Comparison of ENCODE assay signal across 19 cellular contexts in the genomic region with DNA sequence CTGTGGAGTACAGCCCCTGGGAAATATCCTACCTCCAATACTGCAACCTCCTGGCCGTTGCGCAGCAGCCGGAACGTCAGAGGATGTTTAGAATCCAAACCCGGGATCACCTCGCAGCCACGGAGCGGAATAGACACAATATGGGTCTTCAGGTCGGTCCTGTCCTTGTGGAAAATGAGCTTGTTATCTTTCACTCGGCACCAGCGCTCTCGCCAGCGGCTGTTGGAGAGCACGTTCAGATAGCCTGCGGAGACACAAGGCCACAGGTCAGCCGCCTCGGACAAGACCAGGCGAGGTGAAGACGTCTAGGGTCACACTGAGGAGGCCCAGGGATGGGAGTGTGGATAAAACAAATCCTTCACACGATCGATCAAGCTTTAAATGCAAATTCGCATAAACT.
DNase-seq lines count a peak whose midpoint lies in the region; TF ChIP-seq lines count a peak whose summit lies in the region.
"Had no signal": no experiment of that assay in that cellular context is flagged by ENCODE, and none has a peak within 500 bp of the region (broad histone marks: within the 10 kb centered on the region; RNA-seq: fewer than 3 reads in every experiment).

No MANE protein-coding gene starts in this region.

- CTCF ChIA-PET in HEK293T (lab: Yijun Ruan, JAX) = no interaction called here

- no peaks in the 10 kb centered on the region for H3F3A ChIP-seq in OCI-LY1 (ENCODE audit: insufficient read depth, low read length)

- TF ChIP-seq CTCF in OCI-LY1 (IDR thresholded peaks at IDR 0.05; ENCODE audit: low read length) = no peak
- TF ChIP-seq CTCF in endothelial cell (IDR thresholded peaks at IDR 0.05; ENCODE audit: unreplicated experiment) = no peak
- TF ChIP-seq CTCF in nephron progenitor cell (IDR thresholded peaks at IDR 0.05) = no peak
- TF ChIP-seq CTCF in spleen (IDR thresholded peaks at IDR 0.05 in 8 of 11, conservative IDR thresholded peaks at IDR 0.05 in 3 of 11) = no peak

- DNase-seq in endothelial cell (ENCODE audit: low spot score) (no peak), nephron progenitor cell (no peak), spleen (peak; percentile 73), NCI-H1092 (lab: John Stamatoyannopoulos, UW) (no peak), HEK293T (ENCODE audit: extremely low spot score) (no peak), Kasumi-1 (lab: John Stamatoyannopoulos, UW) (no peak)
- DNase-seq: BE2C; CD4-positive, alpha-beta memory T cell; COR-L47; DMS153; DMS79 treated with DMSO at 0.1 percent for 48 hours; EL; GOT3; IMR-90 had no signal

- no peak for TF ChIP-seq POLR2A in spleen (IDR thresholded peaks at IDR 0.05)

- H3K4me2 ChIP-seq in OCI-LY1 (ENCODE audit: low read length) = peak overlapping the region; percentile 39; the same call in 1 of the 2 replicates
- H3K4me2 ChIP-seq: A549 had no signal

- H3K79me2 ChIP-seq in OCI-LY1 (ENCODE audit: insufficient read depth, low read length) = no peaks in the 10 kb centered on the region

- peak overlapping the region; percentile 45 for H3K4me3 ChIP-seq in OCI-LY1 (ENCODE audit: low read depth, low read length, poor library complexity, severe bottlenecking)
- H3K4me3 ChIP-seq in spleen = no peak overlapping the region
- H3K4me3 ChIP-seq: A549, HAP-1 had no signal

- H3K4me1 Mint-ChIP-seq in endothelial cell (ENCODE audit: unreplicated experiment) (peaks cover 1% of the 10 kb centered on the region), nephron progenitor cell (peaks cover 57% of the 10 kb centered on the region)

- H3K27ac Mint-ChIP-seq in endothelial cell (ENCODE audit: unreplicated experiment) = no peak overlapping the region
- H3K27ac Mint-ChIP-seq in nephron progenitor cell = peak overlapping the region; percentile 79
- H3K27ac Mint-ChIP-seq: CD4-positive, alpha-beta memory T cell had no signal

- H3K27ac ChIP-seq in OCI-LY1 (ENCODE audit: low read depth, low read length, poor library complexity, severe bottlenecking) (peak overlapping the region; percentile 64), spleen (no peak overlapping the region)
- H3K27ac ChIP-seq: A549, C4-2B, HL-60 had no signal

- H3K9ac ChIP-seq in OCI-LY1 (ENCODE audit: low read length) = no peak overlapping the region; the same call in 1 of the 2 replicates

- POLR2A ChIA-PET in HEK293T (lab: Yijun Ruan, JAX) = no interaction called here

- no peaks in the 10 kb centered on the region; the same call in 1 of the 2 replicates for H3K36me3 ChIP-seq in OCI-LY1 (ENCODE audit: insufficient read depth, low read length)
- peaks cover 0 to 53% (median 14%) of the 10 kb centered on the region in 6 donors for H3K36me3 ChIP-seq in spleen

- WGBS in spleen, 5 donors = 91 to 95% (median 91%) methylated on average over 22 of the region's 22 CpGs

- H3K9me3 Mint-ChIP-seq in endothelial cell (ENCODE audit: unreplicated experiment) (no peaks in the 10 kb centered on the region), nephron progenitor cell (no peaks in the 10 kb centered on the region)
- H3K9me3 Mint-ChIP-seq: CD4-positive, alpha-beta memory T cell had no signal

- H4K20me1 ChIP-seq in OCI-LY1 (ENCODE audit: insufficient read depth, low read length) = no peaks in the 10 kb centered on the region

- no peak overlapping the region for H2AFZ ChIP-seq in OCI-LY1 (ENCODE audit: low read length)

- H3K4me3 Mint-ChIP-seq in endothelial cell (ENCODE audit: unreplicated experiment) = peak overlapping the region; percentile 53
- no peak overlapping the region for H3K4me3 Mint-ChIP-seq in nephron progenitor cell
- H3K4me3 Mint-ChIP-seq: CD4-positive, alpha-beta memory T cell had no signal

- intact Hi-C loops in spleen (cut with DNase I; ENCODE audit: low total_unique reads) = loop anchor here (5.0 kb wide), 1 partner anchor 608 kb away; a partner anchor contains a TSS

- H3K4me1 ChIP-seq in OCI-LY1 (ENCODE audit: insufficient read depth, low read length, severe bottlenecking) = peaks cover 30% of the 10 kb centered on the region
- peaks cover 0 to 22% (median 10%) of the 10 kb centered on the region in 6 donors for H3K4me1 ChIP-seq in spleen
- H3K4me1 ChIP-seq: BE2C, HAP-1 had no signal

- H3K27me3 Mint-ChIP-seq in endothelial cell (ENCODE audit: unreplicated experiment) (peaks cover 9% of the 10 kb centered on the region), nephron progenitor cell (ENCODE audit: low read depth, poor library complexity) (no peaks in the 10 kb centered on the region)
- H3K27me3 Mint-ChIP-seq: CD4-positive, alpha-beta memory T cell had no signal

- no peaks in the 10 kb centered on the region for H3K27me3 ChIP-seq in OCI-LY1 (ENCODE audit: insufficient read depth, low read length)
- no peaks in the 10 kb centered on the region for H3K27me3 ChIP-seq in spleen (replicated peaks in 1 of 7)
- H3K27me3 ChIP-seq: BE2C had no signal

- H3K9me3 ChIP-seq in OCI-LY1 (ENCODE audit: low read length) (no peaks in the 10 kb centered on the region), spleen (no peaks in the 10 kb centered on the region)
- H3K9me3 ChIP-seq: A549, HAP-1 had no signal

- no peaks in the 10 kb centered on the region for H3K9me2 ChIP-seq in OCI-LY1 (ENCODE audit: low read depth, low read length)

- H3K36me3 Mint-ChIP-seq in endothelial cell (ENCODE audit: low read depth, unreplicated experiment) (peaks cover 31% of the 10 kb centered on the region), nephron progenitor cell (ENCODE audit: low read depth) (peaks cover 53% of the 10 kb centered on the region)

TF ChIP-seq in HEK293T, 16 proteins besides CTCF, POLR2A, EP300 and RAD21:
- no peak for TF ChIP-seq ZNF384 (IDR thresholded peaks at IDR 0.05)
- TF ChIP-seq FOXA1 (IDR thresholded peaks at IDR 0.05) = no peak
- TF ChIP-seq ARNT (IDR thresholded peaks at IDR 0.05) = no peak
- TF ChIP-seq FOXM1 (IDR thresholded peaks at IDR 0.05; ENCODE audit: borderline replicate concordance) = no peak
- TF ChIP-seq ELF4 (IDR thresholded peaks at IDR 0.05) = no peak
- TF ChIP-seq L3MBTL2 (conservative IDR thresholded peaks at IDR 0.05) = no peak
